In genomic region chr4:10613926-10614478, GRCh38 we compare ENCODE assay signal across 1 cellular context.
TF ChIP-seq lines count a peak whose summit lies in the region.

No MANE protein-coding gene starts in this region.

TF ChIP-seq in HEK293, 187 proteins besides CTCF, POLR2A, EP300 and RAD21:
- TF ChIP-seq INSM2 (tag by site-specific recombination; IDR thresholded peaks at IDR 0.05) (no peak), ZNF610 (tag by site-specific recombination; IDR thresholded peaks at IDR 0.05; ENCODE audit: borderline replicate concordance) (peak; percentile 98), ZNF560 (tag by site-specific recombination; IDR thresholded peaks at IDR 0.05; ENCODE audit: borderline replicate concordance) (no peak), BCL11B (tag by site-specific recombination; IDR thresholded peaks at IDR 0.05; ENCODE audit: low read depth) (no peak)
TF ChIP-seq in HEK293: peak in this region for 1.
